In genomic region chrX:130098202-130098552, GRCh38 we compare ENCODE assay signal across 10 cellular contexts. TPM values are rescaled to one million over a fixed set of nuclear protein-coding genes. Genes with fewer than 3 reads are reported as not detected.
A peak's percentile ranks its signal among the peaks of the same experiment; 100 is the strongest.
DNase-seq lines count a peak whose midpoint lies in the region; ATAC-seq, FAIRE-seq and TF ChIP-seq lines count a peak whose summit lies in the region.
"Had no signal": no experiment of that assay in that cellular context is flagged by ENCODE, and none has a peak within 500 bp of the region (broad histone marks: within the 10 kb centered on the region; RNA-seq: fewer than 3 reads in every experiment).

No MANE protein-coding gene starts in this region.

- ATAC-seq in stimulated activated naive CD8-positive, alpha-beta T cell treated with anti-CD3 and anti-CD28 coated beads, Interleukin-15, Interleukin-2, amounts not matched to agents 100 U/mL and 50 U/mL, for 24 hours = no peak
- no peak for ATAC-seq in GM19035 (IDR thresholded peaks at IDR 0.05; ENCODE audit: unreplicated experiment)

- H3K27me3 Mint-ChIP-seq in stimulated activated naive CD8-positive, alpha-beta T cell treated with anti-CD3 and anti-CD28 coated beads, Interleukin-15, Interleukin-2, amounts not matched to agents 100 ng/mL and 50 ng/mL, for 24 hours = no peaks in the 10 kb centered on the region
- no peaks in the 10 kb centered on the region for H3K27me3 Mint-ChIP-seq in activated naive CD8-positive, alpha-beta T cell treated with anti-CD3 and anti-CD28 coated beads for 36 hours
- H3K27me3 Mint-ChIP-seq: memory B cell had no signal

- H3K27ac Mint-ChIP-seq in stimulated activated naive CD8-positive, alpha-beta T cell treated with anti-CD3 and anti-CD28 coated beads, Interleukin-15, Interleukin-2, amounts not matched to agents 100 ng/mL and 50 ng/mL, for 24 hours = peak overlapping the region; percentile 79
- H3K27ac Mint-ChIP-seq in activated naive CD8-positive, alpha-beta T cell treated with anti-CD3 and anti-CD28 coated beads for 36 hours = peak overlapping the region; percentile 72
- H3K27ac Mint-ChIP-seq: memory B cell had no signal

- no peak for DNase-seq in stimulated activated naive CD8-positive, alpha-beta T cell treated with anti-CD3 and anti-CD28 coated beads, Interleukin-15, Interleukin-2, amounts not matched to agents 100 U/mL and 50 U/mL, for 24 hours
- no peak for DNase-seq in activated naive CD8-positive, alpha-beta T cell treated with anti-CD3 and anti-CD28 coated beads for 36 hours
- no peak for DNase-seq in GM12892 (ENCODE audit: insufficient read length)
- no peak for DNase-seq in hepatic stellate cell (ENCODE audit: low spot score)
- DNase-seq in stimulated activated naive CD4-positive, alpha-beta T cell (lab: John Stamatoyannopoulos, UW) = no peak
- DNase-seq: foreskin melanocyte had no signal

- peaks cover 55% of the 10 kb centered on the region for H3K4me1 ChIP-seq in mucosa of stomach (ENCODE audit: control insufficient read depth, insufficient read depth, low read length)

- H3K9ac ChIP-seq in mucosa of stomach (ENCODE audit: low read length) = peak overlapping the region; percentile 53

- peaks cover 6% of the 10 kb centered on the region for H3K36me3 Mint-ChIP-seq in stimulated activated naive CD8-positive, alpha-beta T cell treated with anti-CD3 and anti-CD28 coated beads, Interleukin-15, Interleukin-2, amounts not matched to agents 100 ng/mL and 50 ng/mL, for 24 hours (ENCODE audit: low read depth)
- H3K36me3 Mint-ChIP-seq in activated naive CD8-positive, alpha-beta T cell treated with anti-CD3 and anti-CD28 coated beads for 36 hours = peaks cover 10% of the 10 kb centered on the region

- H3K9me3 ChIP-seq in mucosa of stomach (ENCODE audit: control insufficient read depth, low read length) = no peaks in the 10 kb centered on the region

- H3K4me3 ChIP-seq in mucosa of stomach (ENCODE audit: low read length) = no peak overlapping the region

- no peaks in the 10 kb centered on the region for H3K36me3 ChIP-seq in mucosa of stomach (ENCODE audit: control insufficient read depth, insufficient read depth, low read length)

- TF ChIP-seq POLR2A in GM12892 (IDR thresholded peaks at IDR 0.05; ENCODE audit: low read depth, low read length) = no peak

- H3K9me3 Mint-ChIP-seq in stimulated activated naive CD8-positive, alpha-beta T cell treated with anti-CD3 and anti-CD28 coated beads, Interleukin-15, Interleukin-2, amounts not matched to agents 100 ng/mL and 50 ng/mL, for 24 hours = no peaks in the 10 kb centered on the region
- no peaks in the 10 kb centered on the region for H3K9me3 Mint-ChIP-seq in activated naive CD8-positive, alpha-beta T cell treated with anti-CD3 and anti-CD28 coated beads for 36 hours
- H3K9me3 Mint-ChIP-seq: memory B cell had no signal

- H3K4me3 Mint-ChIP-seq in stimulated activated naive CD8-positive, alpha-beta T cell treated with anti-CD3 and anti-CD28 coated beads, Interleukin-15, Interleukin-2, amounts not matched to agents 100 ng/mL and 50 ng/mL, for 24 hours = no peak overlapping the region
- no peak overlapping the region for H3K4me3 Mint-ChIP-seq in activated naive CD8-positive, alpha-beta T cell treated with anti-CD3 and anti-CD28 coated beads for 36 hours
- H3K4me3 Mint-ChIP-seq: memory B cell had no signal

- H3K27me3 ChIP-seq in mucosa of stomach (ENCODE audit: control insufficient read depth, insufficient read depth, low read length) = no peaks in the 10 kb centered on the region

- no peak for FAIRE-seq in GM12892 (lab: Jason Lieb, UNC)

- peaks cover 74% of the 10 kb centered on the region for H3K4me1 Mint-ChIP-seq in stimulated activated naive CD8-positive, alpha-beta T cell treated with anti-CD3 and anti-CD28 coated beads, Interleukin-15, Interleukin-2, amounts not matched to agents 100 ng/mL and 50 ng/mL, for 24 hours (ENCODE audit: low read depth)
- peaks cover 40% of the 10 kb centered on the region for H3K4me1 Mint-ChIP-seq in activated naive CD8-positive, alpha-beta T cell treated with anti-CD3 and anti-CD28 coated beads for 36 hours

RNA-seq across cellular contexts. Expression of gene ELF4, which starts 12.1 kb away (rescaled TPM):
- total RNA-seq in activated naive CD8-positive, alpha-beta T cell treated with anti-CD3 and anti-CD28 coated beads for 36 hours = 10 to 100 TPM; 17.3 to 17.6 TPM
- 12.9 TPM for polyA plus RNA-seq in GM12892 (2012; ENCODE audit: missing spikeins)
